10 cellular contexts compared by ENCODE assay signal in the genomic region with DNA sequence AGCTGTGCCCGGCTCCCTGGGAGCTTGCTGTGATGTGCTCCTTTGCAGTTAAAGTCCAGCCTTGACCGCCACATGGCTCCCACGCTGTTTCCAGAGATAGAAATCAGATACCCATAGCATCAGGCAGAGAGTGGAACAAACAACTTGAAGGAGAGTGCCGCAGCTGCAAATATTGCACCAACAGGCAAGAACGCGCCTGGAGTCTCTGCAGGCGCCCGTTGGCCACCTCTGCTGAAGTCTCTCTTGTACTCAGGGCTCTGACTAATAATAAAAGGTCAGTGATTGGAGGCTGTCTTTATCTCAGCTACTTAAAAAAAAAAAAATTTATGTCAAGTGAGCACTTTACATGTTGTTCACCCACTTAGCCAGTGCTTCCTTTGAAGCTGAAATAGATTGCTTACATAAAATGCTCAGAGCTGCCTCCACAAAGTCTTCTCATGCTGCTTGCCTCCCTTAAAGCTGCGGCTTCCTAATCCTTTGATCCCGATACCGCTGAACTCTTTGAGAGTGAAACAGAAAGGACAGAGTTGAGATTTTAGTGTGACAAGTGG. TPM values are rescaled to one million over a fixed set of nuclear protein-coding genes. Genes with fewer than 3 reads are reported as not detected.
DNase-seq lines count a peak whose midpoint lies in the region; ATAC-seq and TF ChIP-seq lines count a peak whose summit lies in the region.
"Had no signal": no experiment of that assay in that cellular context is flagged by ENCODE, and none has a peak within 500 bp of the region (broad histone marks: within the 10 kb centered on the region; RNA-seq: fewer than 3 reads in every experiment).

No MANE protein-coding gene starts in this region.

- H3K4me3 Mint-ChIP-seq in nephron: peak overlapping the region; percentile 11 to 74 (median 74)
- H3K4me3 Mint-ChIP-seq in Caco-2 (ENCODE audit: unreplicated experiment): no peak overlapping the region
- H3K4me3 Mint-ChIP-seq in activated CD8-positive, alpha-beta memory T cell treated with anti-CD3 and anti-CD28 coated beads, Interleukin-2, amount 10 ng/mL, durations not matched to agents 7 days and 5 days: no peak overlapping the region
- H3K4me3 Mint-ChIP-seq: memory B cell had no signal

- peaks cover 3% of the 10 kb centered on the region for H3K27me3 Mint-ChIP-seq in nephron (ENCODE audit: low read depth)
- no peaks in the 10 kb centered on the region for H3K27me3 Mint-ChIP-seq in Caco-2 (ENCODE audit: insufficient read depth, unreplicated experiment)
- no peaks in the 10 kb centered on the region for H3K27me3 Mint-ChIP-seq in activated CD8-positive, alpha-beta memory T cell treated with anti-CD3 and anti-CD28 coated beads, Interleukin-2, amount 10 ng/mL, durations not matched to agents 7 days and 5 days

- no peaks in the 10 kb centered on the region for H3K27me3 ChIP-seq in Caco-2 (replicated peaks; ENCODE audit: control insufficient read depth, insufficient read depth, low read length)

- no peak for ATAC-seq in GM21360 (IDR thresholded peaks at IDR 0.05; ENCODE audit: unreplicated experiment)
- no peak for ATAC-seq in activated CD8-positive, alpha-beta memory T cell treated with anti-CD3 and anti-CD28 coated beads, Interleukin-2, amount 10 ng/mL, durations not matched to agents 7 days and 5 days

- H3K27ac Mint-ChIP-seq in nephron (peak overlapping the region; percentile 48 to 65 (median 57)), Caco-2 (ENCODE audit: unreplicated experiment) (no peak overlapping the region)
- H3K27ac Mint-ChIP-seq in activated CD8-positive, alpha-beta memory T cell treated with anti-CD3 and anti-CD28 coated beads, Interleukin-2, amount 10 ng/mL, durations not matched to agents 7 days and 5 days: no peak overlapping the region
- H3K27ac Mint-ChIP-seq: memory B cell had no signal

- TF ChIP-seq CTCF in choroid plexus epithelial cell (conservative IDR thresholded peaks at IDR 0.05; ENCODE audit: low read depth, low read length) (no peak), nephron (IDR thresholded peaks at IDR 0.05; ENCODE audit: unreplicated experiment in 3 of 3) (no peak), Caco-2 (IDR thresholded peaks at IDR 0.05; ENCODE audit: insufficient read depth in 1 of 2, low read depth in 1 of 2, low read length in 1 of 2, severe bottlenecking in 1 of 2, unreplicated experiment in 1 of 2) (no peak)

- intact Hi-C loops in Caco-2 (cut with micrococcal nuclease; ENCODE audit: unreplicated experiment): no loop called here

- H3K4me1 ChIP-seq in Caco-2: peaks cover 29% of the 10 kb centered on the region

- H3K4me3 ChIP-seq in choroid plexus epithelial cell (ENCODE audit: low read depth, low read length): peak overlapping the region; percentile 19
- H3K4me3 ChIP-seq in Caco-2 (ENCODE audit: low read depth, low read length): no peak overlapping the region

- H3K36me3 ChIP-seq in Caco-2 (ENCODE audit: control insufficient read depth, insufficient read depth, low read length): no peaks in the 10 kb centered on the region

- CTCF ChIA-PET in Caco-2 (lab: Charles Lee): no interaction called here
- CTCF ChIA-PET in activated CD8-positive, alpha-beta memory T cell treated with anti-CD3 and anti-CD28 coated beads, Interleukin-2, amount 10 ng/mL, durations not matched to agents 7 days and 5 days (lab: Charles Lee): no interaction called here

- peaks cover 3% of the 10 kb centered on the region for H3K36me3 Mint-ChIP-seq in nephron (ENCODE audit: low read depth)
- peaks cover 18% of the 10 kb centered on the region for H3K36me3 Mint-ChIP-seq in Caco-2 (ENCODE audit: insufficient read depth, unreplicated experiment)
- no peaks in the 10 kb centered on the region for H3K36me3 Mint-ChIP-seq in activated CD8-positive, alpha-beta memory T cell treated with anti-CD3 and anti-CD28 coated beads, Interleukin-2, amount 10 ng/mL, durations not matched to agents 7 days and 5 days
- H3K36me3 Mint-ChIP-seq: memory B cell had no signal

- no TSS peak for BruUV-seq in Caco-2 (replicated peaks; lab: Mats Ljungman, UMichigan)

- no peaks in the 10 kb centered on the region for H3K9me3 Mint-ChIP-seq in nephron
- H3K9me3 Mint-ChIP-seq in Caco-2 (ENCODE audit: unreplicated experiment): no peaks in the 10 kb centered on the region
- H3K9me3 Mint-ChIP-seq in activated CD8-positive, alpha-beta memory T cell treated with anti-CD3 and anti-CD28 coated beads, Interleukin-2, amount 10 ng/mL, durations not matched to agents 7 days and 5 days (ENCODE audit: low read depth): no peaks in the 10 kb centered on the region

- DNase-seq in DMS53 (lab: John Stamatoyannopoulos, UW): peak; percentile 75
- DNase-seq in NCI-H1417 treated with DMSO at 0.1 percent for 48 hours (lab: John Stamatoyannopoulos, UW): peak; percentile 56
- peak; percentile 96 for DNase-seq in choroid plexus epithelial cell (ENCODE audit: low read depth)
- DNase-seq in effector CD4-positive, alpha-beta T cell: no peak
- no peak for DNase-seq in Caco-2
- no peak for DNase-seq in activated CD8-positive, alpha-beta memory T cell treated with anti-CD3 and anti-CD28 coated beads, Interleukin-2, amount 10 ng/mL, durations not matched to agents 7 days and 5 days
- DNase-seq: NCI-H774 had no signal

- POLR2A ChIA-PET in Caco-2 (lab: Charles Lee): no interaction called here

- H3K4me1 Mint-ChIP-seq in nephron: peaks cover 45% of the 10 kb centered on the region
- H3K4me1 Mint-ChIP-seq in Caco-2 (ENCODE audit: low read depth, unreplicated experiment): peaks cover 12% of the 10 kb centered on the region
- no peaks in the 10 kb centered on the region for H3K4me1 Mint-ChIP-seq in activated CD8-positive, alpha-beta memory T cell treated with anti-CD3 and anti-CD28 coated beads, Interleukin-2, amount 10 ng/mL, durations not matched to agents 7 days and 5 days
- H3K4me1 Mint-ChIP-seq: memory B cell had no signal

- H3K9me3 ChIP-seq in Caco-2: no peaks in the 10 kb centered on the region

RNA-seq across cellular contexts. Expression of gene TENM3, which starts 30.9 kb away (rescaled TPM):
- total RNA-seq in Caco-2 (2022): 94.7 and 101 TPM in 2 replicates
- total RNA-seq in activated CD8-positive, alpha-beta memory T cell treated with anti-CD3 and anti-CD28 coated beads, Interleukin-2, amount 10 ng/mL, durations not matched to agents 7 days and 5 days: not detected

Comparison
In these comparisons a context has a peak if more than half of its experiments do, and no peak if none do; other contexts are left out.
1. DNase-seq: peak in DMS53 (single experiment), NCI-H1417 treated with DMSO at 0.1 percent for 48 hours (single experiment) and choroid plexus epithelial cell (single experiment); none in effector CD4-positive, alpha-beta T cell (single experiment), Caco-2 (0 of 2) and activated CD8-positive, alpha-beta memory T cell treated with anti-CD3 and anti-CD28 coated beads, Interleukin-2, amount 10 ng/mL, durations not matched to agents 7 days and 5 days (single experiment).
2. H3K27ac Mint-ChIP-seq: peak in nephron (3 of 3); none in Caco-2 (single experiment) and activated CD8-positive, alpha-beta memory T cell treated with anti-CD3 and anti-CD28 coated beads, Interleukin-2, amount 10 ng/mL, durations not matched to agents 7 days and 5 days (single experiment).
3. H3K4me3 Mint-ChIP-seq: peak in nephron (3 of 3); none in Caco-2 (single experiment) and activated CD8-positive, alpha-beta memory T cell treated with anti-CD3 and anti-CD28 coated beads, Interleukin-2, amount 10 ng/mL, durations not matched to agents 7 days and 5 days (single experiment).
4. RNA of gene TENM3, which starts 30.9 kb away (total RNA-seq): 94.7 to 101 TPM in Caco-2; not detected in activated CD8-positive, alpha-beta memory T cell treated with anti-CD3 and anti-CD28 coated beads, Interleukin-2, amount 10 ng/mL, durations not matched to agents 7 days and 5 days; every median in the first group is over 10 times any median in the second.